In the genomic region with DNA sequence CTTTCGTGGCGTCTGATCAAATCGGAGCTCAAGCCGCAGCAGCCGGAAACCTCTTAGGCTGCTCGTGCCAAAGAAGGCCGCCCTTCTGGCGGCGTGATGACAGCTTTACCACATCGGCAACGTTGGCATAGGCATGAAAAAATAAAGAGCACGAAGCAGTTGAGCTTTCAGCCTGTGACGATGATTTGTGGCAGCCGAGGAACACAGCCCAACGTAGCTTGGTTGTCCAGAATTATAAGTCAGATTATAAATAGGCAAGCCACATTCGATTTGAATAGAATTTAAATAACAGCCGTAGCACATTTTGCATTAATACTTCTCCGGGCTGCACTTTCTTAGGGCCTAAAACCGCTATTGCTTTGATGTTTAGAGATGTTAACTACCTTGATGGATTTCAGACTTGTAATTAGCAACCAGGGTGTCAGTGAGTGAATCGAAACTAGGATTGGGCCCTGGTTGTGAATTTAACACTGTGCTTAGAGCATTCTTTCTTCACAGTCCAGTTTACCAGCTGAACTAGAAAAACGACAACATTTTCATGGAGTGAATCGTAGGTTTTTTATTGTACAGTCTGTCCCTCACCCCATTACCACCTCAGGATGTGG, we compare ENCODE assay signal across 8 cellular contexts.
A peak's percentile ranks its signal among the peaks of the same experiment; 100 is the strongest.
DNase-seq lines count a peak whose midpoint lies in the region; ATAC-seq and TF ChIP-seq lines count a peak whose summit lies in the region.

No MANE protein-coding gene starts in this region.

- H3K4me3 ChIP-seq in NT2/D1 (ENCODE audit: insufficient read length, low read depth) (peak overlapping the region; percentile 93), epithelial cell of esophagus (ENCODE audit: low read length) (peak overlapping the region; percentile 100), mucosa of stomach (ENCODE audit: low read length) (peak overlapping the region; percentile 44)

- H3K27me3 ChIP-seq in NT2/D1 (ENCODE audit: insufficient read depth, insufficient read length), result no peaks in the 10 kb centered on the region
- H3K27me3 ChIP-seq in mucosa of stomach (ENCODE audit: control insufficient read depth, insufficient read depth, low read length), result no peaks in the 10 kb centered on the region

- DNase-seq in AG09319 (ENCODE audit: extremely low read depth, low read depth) (peak; percentile 79), HS-27A (ENCODE audit: low read depth) (peak; percentile 73), NT2/D1 (ENCODE audit: low read depth, low spot score) (no peak), epithelial cell of esophagus (ENCODE audit: low read depth) (peak; percentile 83)
- peak; percentile 82 for DNase-seq in activated CD8-positive, alpha-beta memory T cell treated with anti-CD3 and anti-CD28 coated beads, Interleukin-2, amount 50 U/mL, for 48 hours
- DNase-seq in stimulated activated CD8-positive, alpha-beta memory T cell treated with anti-CD3 and anti-CD28 coated beads, Interleukin-4, amount 100 ng/mL, for 48 hours, result peak; percentile 76

- H3K36me3 ChIP-seq in NT2/D1 (ENCODE audit: insufficient read depth, insufficient read length, low read length) (peaks cover 12% of the 10 kb centered on the region), mucosa of stomach (ENCODE audit: control insufficient read depth, insufficient read depth, low read length) (no peaks in the 10 kb centered on the region)

- H3K4me1 ChIP-seq in NT2/D1 (ENCODE audit: insufficient read depth, insufficient read length) (peaks cover 3% of the 10 kb centered on the region), mucosa of stomach (ENCODE audit: control insufficient read depth, insufficient read depth, low read length) (peaks cover 10% of the 10 kb centered on the region)

- no peak for TF ChIP-seq CTCF in AG09319 (IDR thresholded peaks at IDR 0.05; ENCODE audit: low read depth, low read length)
- no peak for TF ChIP-seq CTCF in epithelial cell of esophagus (IDR thresholded peaks at IDR 0.05; ENCODE audit: insufficient read depth, low read depth, low read length, missing control alignments)

- H3K9ac ChIP-seq in NT2/D1 (ENCODE audit: insufficient read length, low read depth), result peak overlapping the region; percentile 81
- peak overlapping the region; percentile 99 for H3K9ac ChIP-seq in mucosa of stomach (ENCODE audit: low read length)

- no peaks in the 10 kb centered on the region for H3K9me3 ChIP-seq in NT2/D1 (ENCODE audit: insufficient read depth, low read length)
- no peaks in the 10 kb centered on the region for H3K9me3 ChIP-seq in mucosa of stomach (ENCODE audit: control insufficient read depth, low read length)

- ATAC-seq in GM19351 (IDR thresholded peaks at IDR 0.05; ENCODE audit: unreplicated experiment), result peak; percentile 22

Comparison
In these comparisons a context has a peak if more than half of its experiments do, and no peak if none do; other contexts are left out.
1. H3K4me3 ChIP-seq: peak in every context shown above with its lines; median percentile 100 in epithelial cell of esophagus; 93 in NT2/D1; 44 in mucosa of stomach.